Comparison of ENCODE assay signal across 8 cellular contexts in the genomic region with DNA sequence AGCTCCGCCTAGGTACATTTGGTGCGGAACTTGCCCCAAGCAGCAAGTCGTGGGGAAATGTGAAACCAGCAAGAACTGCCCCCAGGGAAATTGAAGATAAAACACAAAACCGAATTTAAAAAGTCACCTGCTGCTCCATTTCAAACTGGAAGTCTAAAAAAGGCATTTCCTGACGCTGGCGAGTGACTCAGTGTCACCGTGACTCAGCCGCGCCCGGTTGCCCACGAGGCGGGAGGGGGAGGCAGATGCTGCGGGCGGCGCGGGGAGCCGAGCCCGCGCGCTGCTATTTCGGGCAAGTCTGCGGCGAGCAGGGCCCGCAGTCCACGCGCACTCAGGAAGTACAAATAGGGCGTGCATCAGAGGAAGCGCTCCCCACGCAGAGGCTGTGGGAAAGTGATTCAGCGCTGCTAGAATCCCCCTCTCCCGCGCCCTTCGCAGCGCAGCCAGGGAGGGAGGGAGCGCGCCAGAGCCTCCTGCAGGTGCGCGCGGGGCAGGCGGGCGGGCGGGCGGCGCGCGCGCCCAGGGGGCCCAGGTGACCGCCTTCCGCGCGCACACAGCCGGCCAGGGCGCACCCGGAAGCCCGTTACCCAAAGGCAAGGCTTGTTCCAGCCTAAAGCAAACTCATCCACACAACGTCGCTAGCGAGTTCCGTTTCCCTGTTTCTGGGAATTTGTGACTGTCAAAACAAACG.
DNase-seq lines count a peak whose midpoint lies in the region; ATAC-seq and TF ChIP-seq lines count a peak whose summit lies in the region.

No MANE protein-coding gene starts in this region.

- H3K4me1 ChIP-seq in mucosa of stomach (ENCODE audit: control insufficient read depth, insufficient read depth, low read length), result peaks cover 4% of the 10 kb centered on the region

- POLR2A ChIA-PET in AG04449 (lab: Yijun Ruan, JAX), result no interaction called here

- no peaks in the 10 kb centered on the region for H3K36me3 ChIP-seq in mucosa of stomach (ENCODE audit: control insufficient read depth, insufficient read depth, low read length)

- H3K4me3 ChIP-seq in AG04449 (ENCODE audit: low read depth, low read length) (peak overlapping the region; percentile 63), epithelial cell of esophagus (ENCODE audit: low read length) (peak overlapping the region; percentile 54), mucosa of stomach (ENCODE audit: low read length) (peak overlapping the region; percentile 29)

- H3K9me3 ChIP-seq in mucosa of stomach (ENCODE audit: control insufficient read depth, low read length), result no peaks in the 10 kb centered on the region

- CTCF ChIA-PET in AG04449 (lab: Yijun Ruan, JAX), result interaction anchor here (1.1 to 1.2 kb wide), 2 partner anchors 11 to 22 kb away, joined by 3 read pairs; no protein-coding TSS in a partner anchor

- H3K9ac ChIP-seq in mucosa of stomach (ENCODE audit: low read length), result peak overlapping the region; percentile 27

- in situ Hi-C loops in GM18951 (cut with MboI; ENCODE audit: low sequenced_read_pairs, unreplicated experiment), result no loop called here

- peak; percentile 68 for ATAC-seq in HG03159 (IDR thresholded peaks at IDR 0.05; ENCODE audit: unreplicated experiment)

- no peak for TF ChIP-seq CTCF in AG04449 (IDR thresholded peaks at IDR 0.05; ENCODE audit: insufficient read depth, low read length, missing control alignments)
- peak; percentile 28 for TF ChIP-seq CTCF in epithelial cell of esophagus (IDR thresholded peaks at IDR 0.05; ENCODE audit: insufficient read depth, low read depth, low read length, missing control alignments)

- DNase-seq in AG04449 (ENCODE audit: low read depth, low spot score) (no peak), NCI-H748 treated with DMSO at 0.1 percent for 48 hours (lab: John Stamatoyannopoulos, UW) (peak; percentile 43), epithelial cell of esophagus (ENCODE audit: low read depth) (peak; percentile 84)
- peak; percentile 52 for DNase-seq in activated CD8-positive, alpha-beta memory T cell treated with anti-CD3 and anti-CD28 coated beads, Interleukin-2, amount 50 U/mL, for 4 hours
- DNase-seq in stimulated activated CD8-positive, alpha-beta memory T cell treated with anti-CD3 and anti-CD28 coated beads, Interleukin-4, amount 100 ng/mL, for 24 hours (ENCODE audit: low read depth), result peak; percentile 63

- peak; percentile 22 for TF ChIP-seq POLR2A in GM18951 (IDR thresholded peaks at IDR 0.05; ENCODE audit: extremely low read depth, insufficient read depth, insufficient read length)

- no peaks in the 10 kb centered on the region for H3K27me3 ChIP-seq in mucosa of stomach (ENCODE audit: control insufficient read depth, insufficient read depth, low read length)
